In the genomic region with DNA sequence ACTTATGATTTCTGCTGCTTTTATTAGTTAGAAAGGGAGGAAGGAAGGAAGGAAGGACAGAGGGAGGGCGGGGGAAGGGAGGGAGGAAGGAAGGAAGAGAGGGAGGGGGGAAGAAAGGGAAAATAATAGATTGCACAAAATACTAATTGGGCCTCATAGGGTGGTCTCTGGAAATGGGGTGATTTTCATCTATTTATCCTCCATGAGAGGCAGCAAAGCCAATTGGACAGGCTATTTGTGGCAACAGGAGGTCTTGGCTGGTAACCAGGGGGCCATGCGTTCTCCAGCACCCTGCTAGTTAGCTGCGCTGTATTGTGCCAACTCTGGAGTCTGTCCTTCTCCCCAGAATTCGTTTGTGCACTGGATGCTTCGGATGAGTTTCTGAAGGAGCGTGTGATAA, we compare ENCODE assay signal across 31 cellular contexts.
"Had no signal": no experiment of that assay in that cellular context is flagged by ENCODE, and none has a peak within 500 bp of the region (broad histone marks: within the 10 kb centered on the region; RNA-seq: fewer than 3 reads in every experiment).

No MANE protein-coding gene starts in this region.

- H2AFZ ChIP-seq: neural progenitor cell, parathyroid adenoma had no signal

- DNase-seq: naive thymus-derived CD4-positive, alpha-beta T cell; natural killer cell; occipital lobe; ovary; posterior cingulate gyrus; psoas muscle; right cardiac atrium; spleen; stimulated activated CD4-positive, alpha-beta T cell treated with anti-CD3 and anti-CD28 coated beads, Interleukin-12 subunit alpha, Interleukin-12 subunit beta, amount 100 ng/mL, for 4 hours; stimulated activated CD4-positive, alpha-beta T cell treated with anti-CD3 and anti-CD28 coated beads, Interleukin-1b, Interleukin-23, amount 100 ng/mL, for 48 hours; stimulated activated CD4-positive, alpha-beta T cell treated with anti-CD3 and anti-CD28 coated beads, Interleukin-4, amount 100 ng/mL, for 1 hour; stimulated activated CD4-positive, alpha-beta T cell treated with anti-CD3 and anti-CD28 coated beads, Interleukin-4, amount 100 ng/mL, for 4 hours; stimulated activated CD8-positive, alpha-beta memory T cell treated with anti-CD3 and anti-CD28 coated beads, Interleukin-4, amount 100 ng/mL, for 48 hours; stimulated activated naive CD4-positive, alpha-beta T cell; stimulated activated naive CD8-positive, alpha-beta T cell treated with anti-CD3 and anti-CD28 coated beads, Interleukin-15, amount 100 ng/mL, for 72 hours; stimulated activated naive CD8-positive, alpha-beta T cell treated with anti-CD3 and anti-CD28 coated beads, Interleukin-15, Interleukin-2, amounts not matched to agents 100 U/mL and 50 U/mL, for 24 hours; substantia nigra; testis; tibial artery; transverse colon; upper lobe of left lung had no signal

- H3K9me3 Mint-ChIP-seq: naive thymus-derived CD4-positive, alpha-beta T cell; natural killer cell; nephron; neural progenitor cell; stimulated activated memory B cell treated with anti-CD40 and anti-IgM and Interleukin-4, amounts not matched to agents 10 μg/mL and 1 μg/mL and 100 μg/mL, for 72 hours; stimulated activated naive CD8-positive, alpha-beta T cell treated with anti-CD3 and anti-CD28 coated beads, Interleukin-15, amount 100 ng/mL, for 72 hours had no signal

- H3K9me3 ChIP-seq: ovary, psoas muscle, spleen, suprapubic skin, testis, tibial artery, transverse colon, upper lobe of left lung had no signal

- H3K4me2 ChIP-seq: neural progenitor cell, smooth muscle cell had no signal

- H3K79me2 ChIP-seq: parathyroid adenoma had no signal

- H3K9ac ChIP-seq: neural progenitor cell, parathyroid adenoma had no signal

- H3K4me1 ChIP-seq: neural progenitor cell, parathyroid adenoma, psoas muscle, suprapubic skin, testis, tibial artery, transverse colon, upper lobe of left lung had no signal

- H3K36me3 ChIP-seq: neural progenitor cell, ovary, spleen, suprapubic skin, tibial artery, transverse colon, upper lobe of left lung had no signal

- H3K4me3 ChIP-seq: neural progenitor cell, ovary, psoas muscle, skin epidermis, smooth muscle cell, spleen, suprapubic skin, testis, tibial artery, transverse colon, upper lobe of left lung had no signal

- H3K4me1 Mint-ChIP-seq: natural killer cell; nephron; stimulated activated naive CD8-positive, alpha-beta T cell treated with anti-CD3 and anti-CD28 coated beads, Interleukin-15, amount 100 ng/mL, for 72 hours had no signal

- H3K27me3 ChIP-seq: neural progenitor cell, ovary, spleen, suprapubic skin, testis, transverse colon, upper lobe of left lung had no signal

- H3K27ac Mint-ChIP-seq: naive thymus-derived CD4-positive, alpha-beta T cell; natural killer cell; nephron; neural progenitor cell; progenitor cell of endocrine pancreas; stimulated activated memory B cell treated with anti-CD40 and anti-IgM and Interleukin-4, amounts not matched to agents 10 μg/mL and 1 μg/mL and 100 μg/mL, for 72 hours; stimulated activated naive CD8-positive, alpha-beta T cell treated with anti-CD3 and anti-CD28 coated beads, Interleukin-15, amount 100 ng/mL, for 72 hours had no signal

- H3K27ac ChIP-seq: neural progenitor cell, ovary, parathyroid adenoma, psoas muscle, skin epidermis, spleen, suprapubic skin, testis, tibial artery, transverse colon, upper lobe of left lung had no signal

- H3K36me3 Mint-ChIP-seq: naive thymus-derived CD4-positive, alpha-beta T cell; natural killer cell; stimulated activated memory B cell treated with anti-CD40 and anti-IgM and Interleukin-4, amounts not matched to agents 10 μg/mL and 1 μg/mL and 100 μg/mL, for 72 hours had no signal

- ATAC-seq: naive thymus-derived CD4-positive, alpha-beta T cell; natural killer cell; psoas muscle; right cardiac atrium; sciatic nerve; stimulated activated memory B cell treated with anti-CD40 and anti-IgM and Interleukin-4, amounts not matched to agents 10 μg/mL and 1 μg/mL and 100 μg/mL, for 72 hours; stimulated activated naive CD8-positive, alpha-beta T cell treated with anti-CD3 and anti-CD28 coated beads, Interleukin-15, amount 100 ng/mL, for 72 hours; stimulated activated naive CD8-positive, alpha-beta T cell treated with anti-CD3 and anti-CD28 coated beads, Interleukin-15, Interleukin-2, amounts not matched to agents 100 U/mL and 50 U/mL, for 24 hours had no signal

- H3K4me3 Mint-ChIP-seq: naive thymus-derived CD4-positive, alpha-beta T cell; natural killer cell; nephron; neural progenitor cell; stimulated activated memory B cell treated with anti-CD40 and anti-IgM and Interleukin-4, amounts not matched to agents 10 μg/mL and 1 μg/mL and 100 μg/mL, for 72 hours; stimulated activated naive CD8-positive, alpha-beta T cell treated with anti-CD3 and anti-CD28 coated beads, Interleukin-15, amount 100 ng/mL, for 72 hours had no signal

- H3K27me3 Mint-ChIP-seq: progenitor cell of endocrine pancreas; stimulated activated memory B cell treated with anti-CD40 and anti-IgM and Interleukin-4, amounts not matched to agents 10 μg/mL and 1 μg/mL and 100 μg/mL, for 72 hours; stimulated activated naive CD8-positive, alpha-beta T cell treated with anti-CD3 and anti-CD28 coated beads, Interleukin-15, amount 100 ng/mL, for 72 hours had no signal

- FAIRE-seq: urothelium cell line had no signal
